ENCODE assay signal across 1 cellular context in the genomic region with DNA sequence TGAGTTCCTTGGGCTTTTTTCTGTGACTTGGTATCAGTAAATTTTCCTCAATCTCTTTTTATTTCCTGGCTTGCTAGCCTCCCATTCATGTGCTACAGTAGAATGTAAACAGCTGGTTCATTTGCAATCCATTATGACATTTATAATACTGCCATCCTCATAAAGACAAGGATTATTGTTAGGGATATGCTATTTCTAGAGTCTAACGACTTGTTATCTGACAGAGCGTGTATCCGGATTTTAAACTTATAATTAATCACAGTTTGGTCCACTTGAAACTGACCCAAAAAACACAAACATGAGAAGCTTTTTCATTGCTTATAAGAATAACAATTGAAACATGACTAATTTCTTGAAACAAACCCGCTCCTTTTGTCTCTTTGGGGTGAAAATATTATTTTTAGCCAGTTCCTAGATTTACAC.
TF ChIP-seq lines count a peak whose summit lies in the region.

No MANE protein-coding gene starts in this region.

TF ChIP-seq in HEK293, 187 proteins besides CTCF, POLR2A, EP300 and RAD21 (continued from another document):
- TF ChIP-seq, protein P1, sequence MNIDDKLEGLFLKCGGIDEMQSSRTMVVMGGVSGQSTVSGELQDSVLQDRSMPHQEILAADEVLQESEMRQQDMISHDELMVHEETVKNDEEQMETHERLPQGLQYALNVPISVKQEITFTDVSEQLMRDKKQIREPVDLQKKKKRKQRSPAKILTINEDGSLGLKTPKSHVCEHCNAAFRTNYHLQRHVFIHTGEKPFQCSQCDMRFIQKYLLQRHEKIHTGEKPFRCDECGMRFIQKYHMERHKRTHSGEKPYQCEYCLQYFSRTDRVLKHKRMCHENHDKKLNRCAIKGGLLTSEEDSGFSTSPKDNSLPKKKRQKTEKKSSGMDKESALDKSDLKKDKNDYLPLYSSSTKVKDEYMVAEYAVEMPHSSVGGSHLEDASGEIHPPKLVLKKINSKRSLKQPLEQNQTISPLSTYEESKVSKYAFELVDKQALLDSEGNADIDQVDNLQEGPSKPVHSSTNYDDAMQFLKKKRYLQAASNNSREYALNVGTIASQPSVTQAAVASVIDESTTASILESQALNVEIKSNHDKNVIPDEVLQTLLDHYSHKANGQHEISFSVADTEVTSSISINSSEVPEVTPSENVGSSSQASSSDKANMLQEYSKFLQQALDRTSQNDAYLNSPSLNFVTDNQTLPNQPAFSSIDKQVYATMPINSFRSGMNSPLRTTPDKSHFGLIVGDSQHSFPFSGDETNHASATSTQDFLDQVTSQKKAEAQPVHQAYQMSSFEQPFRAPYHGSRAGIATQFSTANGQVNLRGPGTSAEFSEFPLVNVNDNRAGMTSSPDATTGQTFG (tag by site-specific recombination; IDR thresholded peaks at IDR 0.05; ENCODE audit: borderline replicate concordance) = no peak
- TF ChIP-seq MZF1 (tag by site-specific recombination; IDR thresholded peaks at IDR 0.05; ENCODE audit: borderline replicate concordance) (no peak), ZSCAN30 (tag by site-specific recombination; IDR thresholded peaks at IDR 0.05) (peak; percentile 61; the same call in 1 of the 2 replicates), ZFP37 (tag by site-specific recombination; IDR thresholded peaks at IDR 0.05) (no peak), BCL11B (tag by site-specific recombination; IDR thresholded peaks at IDR 0.05; ENCODE audit: low read depth) (no peak), GLIS1 (tag by site-specific recombination; IDR thresholded peaks at IDR 0.05) (peak; percentile 30; the same call in 1 of the 2 replicates), ZBTB49 (tag by site-specific recombination; IDR thresholded peaks at IDR 0.05; ENCODE audit: low read depth) (no peak), ZNF501 (tag by site-specific recombination; IDR thresholded peaks at IDR 0.05) (no peak), SETDB1 (IDR thresholded peaks at IDR 0.05; ENCODE audit: insufficient read length, low read length) (no peak), ZNF433 (tag by site-specific recombination; IDR thresholded peaks at IDR 0.05; ENCODE audit: low read depth) (no peak), KLF10 (tag by site-specific recombination; IDR thresholded peaks at IDR 0.05) (0 out of 2 replicates have a peak, but pooled peaks have one; percentile 27), ZNF324 (tag by site-specific recombination; IDR thresholded peaks at IDR 0.05) (no peak), ZNF302 (tag by site-specific recombination; IDR thresholded peaks at IDR 0.05; ENCODE audit: low read depth) (no peak), ZNF48 (tag by site-specific recombination; IDR thresholded peaks at IDR 0.05) (no peak), BCL6B (tag by site-specific recombination; IDR thresholded peaks at IDR 0.05) (no peak), ZFP41 (tag by site-specific recombination; IDR thresholded peaks at IDR 0.05; ENCODE audit: borderline replicate concordance) (no peak), YY1 (tag by site-specific recombination; IDR thresholded peaks at IDR 0.05) (no peak), ZNF426 (tag by site-specific recombination; IDR thresholded peaks at IDR 0.05) (no peak), ZFHX2 (tag by site-specific recombination; conservative IDR thresholded peaks at IDR 0.05) (no peak), OSR2 (tag by site-specific recombination; IDR thresholded peaks at IDR 0.05) (peak; percentile 90), ZNF701 (tag by site-specific recombination; IDR thresholded peaks at IDR 0.05) (no peak), KLF16 (tag by site-specific recombination; IDR thresholded peaks at IDR 0.05) (0 out of 2 replicates have a peak, but pooled peaks have one; percentile 22), ZNF626 (tag by site-specific recombination; IDR thresholded peaks at IDR 0.05) (no peak), ZNF114 (tag by site-specific recombination; IDR thresholded peaks at IDR 0.05) (no peak), SCRT2 (tag by site-specific recombination; IDR thresholded peaks at IDR 0.05) (no peak), ZBTB17 (tag by site-specific recombination; IDR thresholded peaks at IDR 0.05) (no peak), ZNF394 (tag by site-specific recombination; IDR thresholded peaks at IDR 0.05; ENCODE audit: borderline replicate concordance) (no peak), ZNF518A (tag by site-specific recombination; conservative IDR thresholded peaks at IDR 0.05; ENCODE audit: low read depth) (no peak), ZNF404 (tag by site-specific recombination; IDR thresholded peaks at IDR 0.05) (no peak), ZNF654 (tag by site-specific recombination; IDR thresholded peaks at IDR 0.05; ENCODE audit: low read depth) (peak; percentile 6; the same call in 1 of the 2 replicates), BCL11A (tag by site-specific recombination; IDR thresholded peaks at IDR 0.05; ENCODE audit: low read depth) (no peak), ZNF248 (tag by site-specific recombination; IDR thresholded peaks at IDR 0.05) (no peak), ZNF664 (tag by site-specific recombination; IDR thresholded peaks at IDR 0.05) (no peak), ZBTB10 (tag by site-specific recombination; IDR thresholded peaks at IDR 0.05) (no peak)
- TF ChIP-seq, protein P2, sequence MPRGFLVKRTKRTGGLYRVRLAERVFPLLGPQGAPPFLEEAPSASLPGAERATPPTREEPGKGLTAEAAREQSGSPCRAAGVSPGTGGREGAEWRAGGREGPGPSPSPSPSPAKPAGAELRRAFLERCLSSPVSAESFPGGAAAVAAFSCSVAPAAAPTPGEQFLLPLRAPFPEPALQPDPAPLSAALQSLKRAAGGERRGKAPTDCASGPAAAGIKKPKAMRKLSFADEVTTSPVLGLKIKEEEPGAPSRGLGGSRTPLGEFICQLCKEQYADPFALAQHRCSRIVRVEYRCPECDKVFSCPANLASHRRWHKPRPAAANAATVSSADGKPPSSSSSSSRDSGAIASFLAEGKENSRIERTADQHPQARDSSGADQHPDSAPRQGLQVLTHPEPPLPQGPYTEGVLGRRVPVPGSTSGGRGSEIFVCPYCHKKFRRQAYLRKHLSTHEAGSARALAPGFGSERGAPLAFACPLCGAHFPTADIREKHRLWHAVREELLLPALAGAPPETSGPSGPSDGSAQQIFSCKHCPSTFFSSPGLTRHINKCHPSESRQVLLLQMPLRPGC (tag by site-specific recombination; IDR thresholded peaks at IDR 0.05) = peak; percentile 77
